8 cellular contexts compared by ENCODE assay signal in the genomic region with DNA sequence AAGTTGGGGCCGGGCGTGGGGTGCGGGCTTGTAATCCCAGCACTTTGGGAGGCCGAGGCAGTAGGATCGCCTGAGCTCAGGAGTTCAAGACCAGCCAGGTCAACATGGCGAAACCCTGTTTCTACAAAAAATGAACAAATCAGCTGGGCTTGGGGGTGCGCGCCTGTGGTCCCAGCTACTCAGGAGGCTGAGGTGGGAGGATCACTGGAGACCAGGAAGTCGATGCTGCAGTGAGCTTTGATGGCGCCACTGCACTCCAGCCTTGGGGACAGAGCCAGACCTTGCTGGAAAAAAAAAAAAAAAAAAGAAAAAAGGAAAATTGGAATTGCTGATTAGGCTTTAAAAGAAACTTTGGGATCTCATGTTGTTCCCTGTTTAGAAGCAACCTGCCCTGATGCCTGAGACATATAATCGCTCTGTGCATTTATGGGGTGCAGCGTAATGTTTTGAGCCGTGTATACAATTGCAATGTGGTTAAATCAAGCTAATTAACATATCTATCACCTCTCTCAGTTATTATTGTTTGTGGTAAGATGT. TPM values are rescaled to one million over a fixed set of nuclear protein-coding genes. Genes with fewer than 3 reads are reported as not detected.
DNase-seq lines count a peak whose midpoint lies in the region; ATAC-seq and TF ChIP-seq lines count a peak whose summit lies in the region.

No MANE protein-coding gene starts in this region.

- H3K36me3 ChIP-seq in right atrium auricular region (no peaks in the 10 kb centered on the region), muscle layer of colon (ENCODE audit: insufficient read depth, low read length) (no peaks in the 10 kb centered on the region), uterus (no peaks in the 10 kb centered on the region)

- no peak for DNase-seq in right atrium auricular region (ENCODE audit: low spot score)
- DNase-seq in left cardiac atrium: no peak
- no peak for DNase-seq in chondrocyte (ENCODE audit: low spot score)
- no peak for DNase-seq in uterus
- no peak for DNase-seq in inferior parietal cortex (ENCODE audit: extremely low spot score)

- peaks cover 29% of the 10 kb centered on the region for H3K4me1 Mint-ChIP-seq in chondrocyte (ENCODE audit: low read depth)

- TF ChIP-seq CTCF in right atrium auricular region (IDR thresholded peaks at IDR 0.05) (no peak), chondrocyte (IDR thresholded peaks at IDR 0.05) (no peak), uterus (IDR thresholded peaks at IDR 0.05) (no peak)

- H3K9me3 ChIP-seq in right atrium auricular region (no peaks in the 10 kb centered on the region), muscle layer of colon (ENCODE audit: low read length) (no peaks in the 10 kb centered on the region), uterus (no peaks in the 10 kb centered on the region)

- peaks cover 4% of the 10 kb centered on the region for H3K36me3 Mint-ChIP-seq in chondrocyte (ENCODE audit: low read depth)

- H3K27ac ChIP-seq in right atrium auricular region: peak overlapping the region; percentile 94 to 98
- H3K27ac ChIP-seq in muscle layer of colon (ENCODE audit: low read depth, low read length): peak overlapping the region; percentile 61
- H3K27ac ChIP-seq in uterus: peak overlapping the region; percentile 88 to 94

- H3K9ac ChIP-seq in muscle layer of colon (ENCODE audit: low read length): no peak overlapping the region

- H3K4me3 ChIP-seq in right atrium auricular region (peak overlapping the region; percentile 54 to 68), muscle layer of colon (ENCODE audit: low read depth in 1 of 2, low read length in 2 of 2) (peak overlapping the region; percentile 15 to 67), uterus (peak overlapping the region; percentile 26 to 58)

- peak overlapping the region; percentile 72 for H3K27ac Mint-ChIP-seq in chondrocyte (ENCODE audit: unreplicated experiment)

- no peaks in the 10 kb centered on the region for H3K27me3 Mint-ChIP-seq in chondrocyte (ENCODE audit: low read depth)

- intact Hi-C loops in left cardiac atrium (cut with DNase I): no loop called here
- intact Hi-C loops in uterus (cut with DNase I; ENCODE audit: low total_unique reads): no loop called here

- H3K9me3 Mint-ChIP-seq in chondrocyte (ENCODE audit: low read depth): peaks cover 6% of the 10 kb centered on the region

- H3K4me1 ChIP-seq in right atrium auricular region (peaks cover 0 to 18% of the 10 kb centered on the region in 2 donors), muscle layer of colon (ENCODE audit: insufficient read depth, low read length) (no peaks in the 10 kb centered on the region), uterus (no peaks in the 10 kb centered on the region)

- peak overlapping the region; percentile 76 for H3K4me3 Mint-ChIP-seq in chondrocyte (ENCODE audit: unreplicated experiment)

- TF ChIP-seq POLR2A in uterus (IDR thresholded peaks at IDR 0.05): no peak

- ATAC-seq in left cardiac atrium: no peak
- no peak for ATAC-seq in HG03097 (IDR thresholded peaks at IDR 0.05; ENCODE audit: low FRiP score, unreplicated experiment)
- ATAC-seq in GM18519 (IDR thresholded peaks at IDR 0.05; ENCODE audit: low FRiP score, unreplicated experiment): no peak

- no peaks in the 10 kb centered on the region for H3K27me3 ChIP-seq in right atrium auricular region
- no peaks in the 10 kb centered on the region for H3K27me3 ChIP-seq in muscle layer of colon (ENCODE audit: control insufficient read depth in 1 of 2, insufficient read depth in 2 of 2, low read length in 2 of 2)
- no peaks in the 10 kb centered on the region for H3K27me3 ChIP-seq in uterus

RNA-seq across cellular contexts. Expression of a gene that starts 0.8 kb away (rescaled TPM):
- 1 to 10 TPM; 3.2 to 9.7 TPM for total RNA-seq in right atrium auricular region
- total RNA-seq in left cardiac atrium: 1 to 10 TPM; 7.5 to 8.4 TPM
- 4.1 to 5.3 TPM (median 4.9 TPM) in 3 replicates for total RNA-seq in chondrocyte
- 10 to 100 TPM in 3 of 4 donors, 1 to 10 TPM in 1; 1.8 to 31.3 (median 16.1) TPM for total RNA-seq in uterus
